ENCODE assay signal across 14 cellular contexts in genomic region chr2:85264471-85264870, GRCh38.
DNase-seq lines count a peak whose midpoint lies in the region; ATAC-seq and TF ChIP-seq lines count a peak whose summit lies in the region.
"Had no signal": no experiment of that assay in that cellular context is flagged by ENCODE, and none has a peak within 500 bp of the region (broad histone marks: within the 10 kb centered on the region; RNA-seq: fewer than 3 reads in every experiment).

No MANE protein-coding gene starts in this region.

- no peaks in the 10 kb centered on the region for H3K79me2 ChIP-seq in trophoblast cell (ENCODE audit: control insufficient read depth, insufficient read depth, low read length, poor library complexity)

- no peak overlapping the region for H3K4ac ChIP-seq in trophoblast cell (ENCODE audit: low read depth, low read length)

- TF ChIP-seq CTCF in fibroblast of pulmonary artery (IDR thresholded peaks at IDR 0.05; ENCODE audit: low read length, missing control alignments), result no peak

- no peak overlapping the region for H4K8ac ChIP-seq in trophoblast cell (ENCODE audit: low read depth, low read length)

- peak; percentile 81 for DNase-seq in EL
- DNase-seq in SJCRH30, result peak; percentile 79 to 82
- peak; percentile 85 for DNase-seq in fibroblast of pulmonary artery (ENCODE audit: low read depth)
- no peak for DNase-seq in trophoblast cell
- no peak for DNase-seq in NCI-H1436 treated with DMSO at 0.1 percent for 48 hours (lab: John Stamatoyannopoulos, UW)
- DNase-seq: activated CD4-positive, CD25-positive, alpha-beta regulatory T cell treated with anti-CD3 and anti-CD28 coated beads, Interleukin-2, amount 50 U/mL, for 72 hours; activated T-cell treated with anti-CD3 and anti-CD28 coated beads, Interleukin-2, amount 50 U/mL, for 72 hours; anterior cingulate cortex; effector memory CD8-positive, alpha-beta T cell; stimulated activated CD8-positive, alpha-beta memory T cell treated with anti-CD3 and anti-CD28 coated beads, Interleukin-4, amount 100 ng/mL, for 48 hours had no signal

- H3K36me3 ChIP-seq in SJCRH30 (peaks cover 5% of the 10 kb centered on the region; the same call in 1 of the 2 replicates), trophoblast cell (ENCODE audit: control insufficient read depth in 1 of 2, insufficient read depth in 2 of 2, low read length in 2 of 2) (peaks cover 0 to 2% of the 10 kb centered on the region in 2 experiments)

- peaks cover 51% of the 10 kb centered on the region for H3K4me1 ChIP-seq in SJCRH30
- H3K4me1 ChIP-seq in trophoblast cell (ENCODE audit: control insufficient read depth in 1 of 2, insufficient read depth in 2 of 2, low read length in 2 of 2), result peaks cover 21 to 29% of the 10 kb centered on the region in 2 experiments

- peaks cover 12% of the 10 kb centered on the region for H3K79me1 ChIP-seq in trophoblast cell (ENCODE audit: low read length)

- WGBS in trophoblast cell (ENCODE audit: extremely low coverage, insufficient coverage, insufficient read length), result no CpG with 5 or more reads among the region's 3 CpGs

- ATAC-seq in GM19328 (IDR thresholded peaks at IDR 0.05; ENCODE audit: unreplicated experiment) (no peak), GM21717 (IDR thresholded peaks at IDR 0.05; ENCODE audit: unreplicated experiment) (no peak), GM21723 (IDR thresholded peaks at IDR 0.05; ENCODE audit: unreplicated experiment) (no peak)
- ATAC-seq: activated T-cell treated with anti-CD3 and anti-CD28 coated beads, Interleukin-2, amount 50 U/mL, for 72 hours; effector memory CD8-positive, alpha-beta T cell had no signal

- peak overlapping the region; percentile 6 for H3K4me2 ChIP-seq in trophoblast cell (ENCODE audit: low read length)

- peak overlapping the region; percentile 41 for H2BK12ac ChIP-seq in trophoblast cell (ENCODE audit: low read length)

- H3K27ac ChIP-seq in SJCRH30 (peak overlapping the region; percentile 85), trophoblast cell (ENCODE audit: low read depth, low read length) (peak overlapping the region; percentile 65)
- H3K27ac ChIP-seq: parathyroid adenoma had no signal

- no peaks in the 10 kb centered on the region for H3K9me3 ChIP-seq in SJCRH30 (replicated peaks)
- no peaks in the 10 kb centered on the region for H3K9me3 ChIP-seq in trophoblast cell (ENCODE audit: insufficient read depth, low read depth, low read length)

- H3K27me3 ChIP-seq in SJCRH30 (no peaks in the 10 kb centered on the region), trophoblast cell (ENCODE audit: insufficient read depth, low read length) (no peaks in the 10 kb centered on the region)

- H2AFZ ChIP-seq in trophoblast cell (ENCODE audit: insufficient read depth, low read length, poor library complexity), result no peak overlapping the region
- H2AFZ ChIP-seq: parathyroid adenoma had no signal

- H3K9ac ChIP-seq in trophoblast cell (ENCODE audit: low read length), result no peak overlapping the region
- H3K9ac ChIP-seq: parathyroid adenoma had no signal

- H3K4me3 ChIP-seq in SJCRH30, result no peak overlapping the region
- H3K4me3 ChIP-seq in fibroblast of pulmonary artery (replicated peaks; ENCODE audit: low read depth, low read length), result no peak overlapping the region
- H3K4me3 ChIP-seq in trophoblast cell (ENCODE audit: low read depth, low read length), result no peak overlapping the region

- no peak overlapping the region for H2BK120ac ChIP-seq in trophoblast cell (ENCODE audit: insufficient read depth, low read length, poor library complexity)

- H3K18ac ChIP-seq in trophoblast cell (ENCODE audit: low read length), result no peak overlapping the region

- no peak overlapping the region for H3K23ac ChIP-seq in trophoblast cell (ENCODE audit: low read length)

- H4K91ac ChIP-seq in trophoblast cell (ENCODE audit: low read depth, low read length), result peak overlapping the region; percentile 13

- no peak overlapping the region for H2AK5ac ChIP-seq in trophoblast cell (ENCODE audit: low read length)

- H4K12ac ChIP-seq in trophoblast cell (ENCODE audit: low read depth, low read length), result no peak overlapping the region

- H3K14ac ChIP-seq in trophoblast cell (ENCODE audit: low read length), result peak overlapping the region; percentile 4

- no peak overlapping the region for H2BK5ac ChIP-seq in trophoblast cell (ENCODE audit: low read depth, low read length, poor library complexity)

Comparison
In these comparisons a context has a peak if more than half of its experiments do, and no peak if none do; other contexts are left out.
1. DNase-seq: peak in EL (single experiment), SJCRH30 (2 of 2) and fibroblast of pulmonary artery (single experiment); none in trophoblast cell (0 of 2) and NCI-H1436 treated with DMSO at 0.1 percent for 48 hours (single experiment).